ENCODE assay signal across 18 cellular contexts in the genomic region with DNA sequence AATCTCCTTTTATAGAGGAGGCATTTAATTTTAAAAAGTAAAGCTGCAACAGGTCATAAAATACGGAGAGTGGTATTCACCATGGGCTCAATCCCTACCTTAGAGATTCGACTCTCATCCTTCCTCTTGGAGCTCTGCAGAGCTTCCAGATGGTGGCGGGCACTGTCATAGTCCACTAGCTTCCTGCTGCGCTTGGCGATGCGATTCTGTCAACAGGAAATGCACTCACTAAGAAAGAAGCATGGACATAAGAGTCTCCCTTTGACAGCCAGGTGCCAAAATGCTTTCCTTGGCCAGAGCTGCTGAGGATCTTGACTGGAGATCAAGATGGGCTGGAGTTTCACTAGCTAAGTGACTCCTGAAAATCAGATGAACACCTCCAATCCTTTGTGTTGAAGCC.
DNase-seq lines count a peak whose midpoint lies in the region; ATAC-seq lines count a peak whose summit lies in the region.
"Had no signal": no experiment of that assay in that cellular context is flagged by ENCODE, and none has a peak within 500 bp of the region (broad histone marks: within the 10 kb centered on the region; RNA-seq: fewer than 3 reads in every experiment).

No MANE protein-coding gene starts in this region.

- DNase-seq in DMS53 (lab: John Stamatoyannopoulos, UW) (peak; percentile 53), DMS53 treated with DMSO at 0.1 percent for 48 hours (lab: John Stamatoyannopoulos, UW; ENCODE audit: unreplicated experiment) (peak; percentile 16), HT1080 (ENCODE audit: low read depth) (peak; percentile 7), cerebellum (ENCODE audit: low spot score) (peak; percentile 44), SK-N-DZ (ENCODE audit: low spot score) (no peak), COLO668 (lab: John Stamatoyannopoulos, UW; ENCODE audit: unreplicated experiment) (no peak)
- DNase-seq: ACHN; BE2C; Caco-2; CD4-positive, CD25-positive, alpha-beta regulatory T cell; CD8-positive, alpha-beta memory T cell; GDM1; GM23248; Karpas-422; KBM-7 had no signal

- ATAC-seq in GM18873 (IDR thresholded peaks at IDR 0.05; ENCODE audit: low FRiP score, unreplicated experiment) = no peak
- ATAC-seq in GM19463 (IDR thresholded peaks at IDR 0.05; ENCODE audit: unreplicated experiment) = no peak
- ATAC-seq: HepG2 had no signal

Comparison
In these comparisons a context has a peak if more than half of its experiments do, and no peak if none do; other contexts are left out.
1. DNase-seq: peak in DMS53 (single experiment), DMS53 treated with DMSO at 0.1 percent for 48 hours (single experiment), HT1080 (single experiment) and cerebellum (single experiment); none in SK-N-DZ (single experiment) and COLO668 (single experiment).